1 cellular context compared by ENCODE assay signal in the genomic region with DNA sequence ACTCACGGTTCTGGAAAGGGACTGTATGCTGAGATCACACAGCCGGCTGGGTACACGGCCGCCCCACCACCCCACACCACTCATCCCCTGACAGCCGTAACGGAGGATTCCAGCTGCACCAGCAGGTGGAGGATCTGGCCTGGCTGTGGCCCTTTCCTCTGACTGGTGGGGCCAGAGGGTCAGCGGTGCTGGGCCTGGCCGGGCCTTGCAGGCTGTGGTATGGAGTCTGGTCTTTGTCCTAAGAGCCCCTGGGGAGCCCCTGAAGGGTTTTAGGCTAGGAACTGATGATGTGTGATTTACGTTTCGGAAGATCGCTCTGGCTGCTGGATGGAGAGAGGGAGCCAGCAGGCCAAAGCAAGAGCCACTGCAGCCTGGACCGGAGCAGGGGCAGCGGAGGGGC.
TF ChIP-seq lines count a peak whose summit lies in the region.

No MANE protein-coding gene starts in this region.

TF ChIP-seq in GM23338, 12 proteins besides CTCF, POLR2A, EP300 and RAD21 (continued from another document):
- TF ChIP-seq, protein P1, sequence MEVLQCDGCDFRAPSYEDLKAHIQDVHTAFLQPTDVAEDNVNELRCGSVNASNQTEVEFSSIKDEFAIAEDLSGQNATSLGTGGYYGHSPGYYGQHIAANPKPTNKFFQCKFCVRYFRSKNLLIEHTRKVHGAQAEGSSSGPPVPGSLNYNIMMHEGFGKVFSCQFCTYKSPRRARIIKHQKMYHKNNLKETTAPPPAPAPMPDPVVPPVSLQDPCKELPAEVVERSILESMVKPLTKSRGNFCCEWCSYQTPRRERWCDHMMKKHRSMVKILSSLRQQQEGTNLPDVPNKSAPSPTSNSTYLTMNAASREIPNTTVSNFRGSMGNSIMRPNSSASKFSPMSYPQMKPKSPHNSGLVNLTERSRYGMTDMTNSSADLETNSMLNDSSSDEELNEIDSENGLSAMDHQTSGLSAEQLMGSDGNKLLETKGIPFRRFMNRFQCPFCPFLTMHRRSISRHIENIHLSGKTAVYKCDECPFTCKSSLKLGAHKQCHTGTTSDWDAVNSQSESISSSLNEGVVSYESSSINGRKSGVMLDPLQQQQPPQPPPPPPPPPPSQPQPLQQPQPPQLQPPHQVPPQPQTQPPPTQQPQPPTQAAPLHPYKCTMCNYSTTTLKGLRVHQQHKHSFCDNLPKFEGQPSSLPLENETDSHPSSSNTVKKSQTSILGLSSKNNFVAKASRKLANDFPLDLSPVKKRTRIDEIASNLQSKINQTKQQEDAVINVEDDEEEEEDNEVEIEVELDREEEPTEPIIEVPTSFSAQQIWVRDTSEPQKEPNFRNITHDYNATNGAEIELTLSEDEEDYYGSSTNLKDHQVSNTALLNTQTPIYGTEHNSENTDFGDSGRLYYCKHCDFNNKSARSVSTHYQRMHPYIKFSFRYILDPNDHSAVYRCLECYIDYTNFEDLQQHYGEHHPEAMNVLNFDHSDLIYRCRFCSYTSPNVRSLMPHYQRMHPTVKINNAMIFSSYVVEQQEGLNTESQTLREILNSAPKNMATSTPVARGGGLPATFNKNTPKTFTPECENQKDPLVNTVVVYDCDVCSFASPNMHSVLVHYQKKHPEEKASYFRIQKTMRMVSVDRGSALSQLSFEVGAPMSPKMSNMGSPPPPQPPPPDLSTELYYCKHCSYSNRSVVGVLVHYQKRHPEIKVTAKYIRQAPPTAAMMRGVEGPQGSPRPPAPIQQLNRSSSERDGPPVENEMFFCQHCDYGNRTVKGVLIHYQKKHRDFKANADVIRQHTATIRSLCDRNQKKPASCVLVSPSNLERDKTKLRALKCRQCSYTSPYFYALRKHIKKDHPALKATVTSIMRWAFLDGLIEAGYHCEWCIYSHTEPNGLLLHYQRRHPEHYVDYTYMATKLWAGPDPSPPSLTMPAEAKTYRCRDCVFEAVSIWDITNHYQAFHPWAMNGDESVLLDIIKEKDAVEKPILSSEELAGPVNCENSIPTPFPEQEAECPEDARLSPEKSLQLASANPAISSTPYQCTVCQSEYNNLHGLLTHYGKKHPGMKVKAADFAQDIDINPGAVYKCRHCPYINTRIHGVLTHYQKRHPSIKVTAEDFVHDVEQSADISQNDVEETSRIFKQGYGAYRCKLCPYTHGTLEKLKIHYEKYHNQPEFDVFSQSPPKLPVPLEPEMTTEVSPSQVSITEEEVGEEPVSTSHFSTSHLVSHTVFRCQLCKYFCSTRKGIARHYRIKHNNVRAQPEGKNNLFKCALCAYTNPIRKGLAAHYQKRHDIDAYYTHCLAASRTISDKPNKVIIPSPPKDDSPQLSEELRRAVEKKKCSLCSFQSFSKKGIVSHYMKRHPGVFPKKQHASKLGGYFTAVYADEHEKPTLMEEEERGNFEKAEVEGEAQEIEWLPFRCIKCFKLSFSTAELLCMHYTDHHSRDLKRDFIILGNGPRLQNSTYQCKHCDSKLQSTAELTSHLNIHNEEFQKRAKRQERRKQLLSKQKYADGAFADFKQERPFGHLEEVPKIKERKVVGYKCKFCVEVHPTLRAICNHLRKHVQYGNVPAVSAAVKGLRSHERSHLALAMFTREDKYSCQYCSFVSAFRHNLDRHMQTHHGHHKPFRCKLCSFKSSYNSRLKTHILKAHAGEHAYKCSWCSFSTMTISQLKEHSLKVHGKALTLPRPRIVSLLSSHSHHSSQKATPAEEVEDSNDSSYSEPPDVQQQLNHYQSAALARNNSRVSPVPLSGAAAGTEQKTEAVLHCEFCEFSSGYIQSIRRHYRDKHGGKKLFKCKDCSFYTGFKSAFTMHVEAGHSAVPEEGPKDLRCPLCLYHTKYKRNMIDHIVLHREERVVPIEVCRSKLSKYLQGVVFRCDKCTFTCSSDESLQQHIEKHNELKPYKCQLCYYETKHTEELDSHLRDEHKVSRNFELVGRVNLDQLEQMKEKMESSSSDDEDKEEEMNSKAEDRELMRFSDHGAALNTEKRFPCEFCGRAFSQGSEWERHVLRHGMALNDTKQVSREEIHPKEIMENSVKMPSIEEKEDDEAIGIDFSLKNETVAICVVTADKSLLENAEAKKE (CRISPR knock-in tag; IDR thresholded peaks at IDR 0.05), result no peak
